ENCODE assay signal across 9 cellular contexts in the genomic region with DNA sequence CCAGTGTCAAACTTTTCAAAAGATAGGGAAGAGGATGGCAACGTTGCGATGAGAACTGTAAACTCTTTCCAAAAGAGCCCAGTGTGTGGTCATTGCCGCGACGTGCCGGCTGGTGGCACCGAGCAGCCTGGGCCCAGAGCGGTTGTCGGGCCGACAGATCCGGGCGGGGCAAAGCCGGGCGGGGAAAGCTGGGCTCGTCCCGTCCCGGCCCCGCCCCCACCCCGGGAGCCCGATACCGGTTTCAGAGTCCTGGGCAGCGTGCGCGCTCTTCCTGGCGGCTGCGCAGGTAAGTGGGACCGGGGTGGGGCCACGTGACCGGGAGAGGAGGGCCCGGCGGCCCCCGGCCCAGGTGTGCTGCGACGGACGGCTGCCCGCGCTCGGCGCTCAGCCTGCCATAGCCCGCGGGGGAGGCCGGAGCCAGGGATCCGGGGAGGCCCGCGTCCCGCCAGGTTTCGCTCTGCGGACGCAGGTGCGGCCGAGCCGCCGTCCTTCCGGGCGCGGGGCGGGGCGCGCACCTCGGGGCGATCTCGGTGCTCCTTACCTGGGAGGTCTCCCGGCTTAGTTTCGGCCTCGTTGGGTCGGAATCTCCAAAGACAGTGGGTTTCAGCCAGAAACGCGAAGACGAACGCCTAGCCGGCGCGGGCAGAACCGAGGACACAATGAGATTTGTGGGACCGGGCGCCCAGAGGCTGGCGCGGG. TPM values are rescaled to one million over a fixed set of nuclear protein-coding genes. Genes with fewer than 3 reads are reported as not detected.
DNase-seq lines count a peak whose midpoint lies in the region; ATAC-seq and TF ChIP-seq lines count a peak whose summit lies in the region.
"Had no signal": no experiment of that assay in that cellular context is flagged by ENCODE, and none has a peak within 500 bp of the region (broad histone marks: within the 10 kb centered on the region; RNA-seq: fewer than 3 reads in every experiment).

A gene with protein sequence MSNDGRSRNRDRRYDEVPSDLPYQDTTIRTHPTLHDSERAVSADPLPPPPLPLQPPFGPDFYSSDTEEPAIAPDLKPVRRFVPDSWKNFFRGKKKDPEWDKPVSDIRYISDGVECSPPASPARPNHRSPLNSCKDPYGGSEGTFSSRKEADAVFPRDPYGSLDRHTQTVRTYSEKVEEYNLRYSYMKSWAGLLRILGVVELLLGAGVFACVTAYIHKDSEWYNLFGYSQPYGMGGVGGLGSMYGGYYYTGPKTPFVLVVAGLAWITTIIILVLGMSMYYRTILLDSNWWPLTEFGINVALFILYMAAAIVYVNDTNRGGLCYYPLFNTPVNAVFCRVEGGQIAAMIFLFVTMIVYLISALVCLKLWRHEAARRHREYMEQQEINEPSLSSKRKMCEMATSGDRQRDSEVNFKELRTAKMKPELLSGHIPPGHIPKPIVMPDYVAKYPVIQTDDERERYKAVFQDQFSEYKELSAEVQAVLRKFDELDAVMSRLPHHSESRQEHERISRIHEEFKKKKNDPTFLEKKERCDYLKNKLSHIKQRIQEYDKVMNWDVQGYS (plus strand): TSS at position 232 of the 699 bp plus-strand sequence. CDS start 4,270 bp downstream, outside the sequence.

- peak within 1 kb of the TSS; percentile 28 for H2AFZ ChIP-seq in fibroblast of lung (ENCODE audit: low read length)

- peak within 1 kb of the TSS; percentile 49 for H3K4me2 ChIP-seq in fibroblast of lung (ENCODE audit: extremely low read depth, insufficient read depth, low read length)

- H3K27ac ChIP-seq in fibroblast of lung (ENCODE audit: insufficient read depth, low read length) (no peak within 1 kb of the TSS), stomach (peak within 1 kb of the TSS; percentile 85 to 96 (median 91))

- peak within 1 kb of the TSS; percentile 13 to 81 (median 75) for H3K27ac Mint-ChIP-seq in naive thymus-derived CD8-positive, alpha-beta T cell

- H4K20me1 ChIP-seq in fibroblast of lung (ENCODE audit: control insufficient read depth, extremely low read depth, insufficient read depth, low read length) = no peaks in the 10 kb centered on the region

- H3K4me3 Mint-ChIP-seq in naive thymus-derived CD8-positive, alpha-beta T cell = peak within 1 kb of the TSS; percentile 66 to 85 (median 76)

- ATAC-seq in GM21825 (IDR thresholded peaks at IDR 0.05; ENCODE audit: unreplicated experiment) = peak; percentile 72
- ATAC-seq in naive thymus-derived CD8-positive, alpha-beta T cell = peak; percentile 84 to 92
- ATAC-seq in HG03520 (IDR thresholded peaks at IDR 0.05; ENCODE audit: unreplicated experiment) = no peak

- H3K79me2 ChIP-seq in fibroblast of lung (ENCODE audit: control insufficient read depth, insufficient read depth, low read length) = no peaks in the 10 kb centered on the region

- peak; percentile 91 for DNase-seq in DMS53 treated with DMSO at 0.1 percent for 48 hours (lab: John Stamatoyannopoulos, UW; ENCODE audit: unreplicated experiment)
- DNase-seq in NCI-H2227 (lab: John Stamatoyannopoulos, UW; ENCODE audit: unreplicated experiment) = peak; percentile 62
- DNase-seq in activated T-helper 1 cell treated with Interleukin-2 at 50 U/mL for 16 hours (ENCODE audit: low read depth) = peak; percentile 37
- DNase-seq in fibroblast of lung (ENCODE audit: low read depth in 2 of 2) = peak; percentile 54 to 60
- DNase-seq in naive thymus-derived CD8-positive, alpha-beta T cell = peak; percentile 9 to 64 (median 28)
- peak; percentile 96 for DNase-seq in stomach

- no peaks in the 10 kb centered on the region for H3K27me3 ChIP-seq in fibroblast of lung (ENCODE audit: control insufficient read depth, insufficient read depth, low read length)
- H3K27me3 ChIP-seq in stomach = no peaks in the 10 kb centered on the region

- no peak for TF ChIP-seq POLR2A in stomach (IDR thresholded peaks at IDR 0.05)

- TF ChIP-seq CTCF in fibroblast of lung (conservative IDR thresholded peaks at IDR 0.05 in 1 of 2, IDR thresholded peaks at IDR 0.05 in 1 of 2; ENCODE audit: low read depth in 1 of 2, low read length in 2 of 2) = peak; percentile 22 to 52
- peak in 5 of 7 experiments; percentile 26 to 71 (median 32) for TF ChIP-seq CTCF in stomach (IDR thresholded peaks at IDR 0.05)

- H3K9me3 Mint-ChIP-seq in naive thymus-derived CD8-positive, alpha-beta T cell = no peaks in the 10 kb centered on the region

- H3K36me3 ChIP-seq in fibroblast of lung (ENCODE audit: control insufficient read depth, insufficient read depth, low read length) (no peaks in the 10 kb centered on the region), stomach (peaks cover 0 to 56% (median 44%) of the 10 kb centered on the region in 4 donors)

- H3K9ac ChIP-seq in fibroblast of lung (ENCODE audit: insufficient read depth, low read length) = peak within 1 kb of the TSS; percentile 38

- peak within 1 kb of the TSS; percentile 26 to 64 (median 56) for H3K4me3 ChIP-seq in fibroblast of lung (replicated peaks in 1 of 4; ENCODE audit: control extremely low read depth in 1 of 4, insufficient read depth in 1 of 4, low read depth in 3 of 4, low read length in 4 of 4)
- peak within 1 kb of the TSS; percentile 51 to 70 (median 64) for H3K4me3 ChIP-seq in stomach

- no peak for TF ChIP-seq EP300 in stomach (IDR thresholded peaks at IDR 0.05)

- H3K27me3 Mint-ChIP-seq in naive thymus-derived CD8-positive, alpha-beta T cell = no peaks in the 10 kb centered on the region

- no peaks in the 10 kb centered on the region for H3K9me3 ChIP-seq in fibroblast of lung (ENCODE audit: control insufficient read depth, insufficient read depth, low read depth, low read length)
- H3K9me3 ChIP-seq in stomach = no peaks in the 10 kb centered on the region

- no peaks in the 10 kb centered on the region for H3K4me1 ChIP-seq in fibroblast of lung (ENCODE audit: control insufficient read depth, extremely low read depth, insufficient read depth, low read length)
- H3K4me1 ChIP-seq in stomach = peaks cover 0 to 8% (median 3%) of the 10 kb centered on the region in 4 donors

- peaks cover 1 to 11% (median 10%) of the 10 kb centered on the region in 4 donors for H3K4me1 Mint-ChIP-seq in naive thymus-derived CD8-positive, alpha-beta T cell

- POLR2A ChIA-PET in naive thymus-derived CD8-positive, alpha-beta T cell (lab: Charles Lee) = interaction anchor here (0.5 kb wide), 1 partner anchor 90 kb away, joined by 5 read pairs; no protein-coding TSS in a partner anchor

- WGBS in stomach, 5 donors = 5 to 26% (median 10%) methylated on average over 48 to 78 of the region's 78 CpGs

- intact Hi-C loops in stomach (cut with DNase I; ENCODE audit: low total_unique reads) = no loop called here

- peaks cover 5 to 31% (median 16%) of the 10 kb centered on the region in 3 donors for H3K36me3 Mint-ChIP-seq in naive thymus-derived CD8-positive, alpha-beta T cell

RNA-seq across cellular contexts. Expression of the gene that starts here (rescaled TPM):
- total RNA-seq in fibroblast of lung (1.3 and 2.5 TPM in 2 replicates), stomach (10 to 100 TPM in 4 of 5 donors, 1 to 10 TPM in 1; 5.3 to 37.1 (median 20.6) TPM)
- polyA plus RNA-seq in fibroblast of lung (2.9 and 5.1 TPM in 2 replicates), stomach (1 to 10 TPM; 3.7 to 4.0 (median 3.8) TPM)
- polyA plus RNA-seq in fibroblast of lung (2012) = 1.1 and 3.0 TPM in 2 replicates
- 2.9 and 4.4 TPM in 2 replicates for polyA minus RNA-seq in fibroblast of lung (ENCODE audit: low replicate concordance)
- total RNA-seq in naive thymus-derived CD8-positive, alpha-beta T cell = 1 to 10 TPM; 1.7 to 2.3 TPM
- polyA plus RNA-seq in naive thymus-derived CD8-positive, alpha-beta T cell = 1 to 10 TPM in 1 of 3 donors, under 1 TPM in 2; 0.46 to 1.4 (median 0.98) TPM
- total RNA-seq: SK-MEL-5 had no signal

Comparison
In these comparisons a context has a peak if more than half of its experiments do, and no peak if none do; other contexts are left out.
1. DNase-seq: peak in every context shown above with its lines; median percentile 96 in stomach; 91 in DMS53 treated with DMSO at 0.1 percent for 48 hours; 62 in NCI-H2227; 57 in fibroblast of lung; 37 in activated T-helper 1 cell treated with Interleukin-2 at 50 U/mL for 16 hours; 28 in naive thymus-derived CD8-positive, alpha-beta T cell.